In the genomic region with DNA sequence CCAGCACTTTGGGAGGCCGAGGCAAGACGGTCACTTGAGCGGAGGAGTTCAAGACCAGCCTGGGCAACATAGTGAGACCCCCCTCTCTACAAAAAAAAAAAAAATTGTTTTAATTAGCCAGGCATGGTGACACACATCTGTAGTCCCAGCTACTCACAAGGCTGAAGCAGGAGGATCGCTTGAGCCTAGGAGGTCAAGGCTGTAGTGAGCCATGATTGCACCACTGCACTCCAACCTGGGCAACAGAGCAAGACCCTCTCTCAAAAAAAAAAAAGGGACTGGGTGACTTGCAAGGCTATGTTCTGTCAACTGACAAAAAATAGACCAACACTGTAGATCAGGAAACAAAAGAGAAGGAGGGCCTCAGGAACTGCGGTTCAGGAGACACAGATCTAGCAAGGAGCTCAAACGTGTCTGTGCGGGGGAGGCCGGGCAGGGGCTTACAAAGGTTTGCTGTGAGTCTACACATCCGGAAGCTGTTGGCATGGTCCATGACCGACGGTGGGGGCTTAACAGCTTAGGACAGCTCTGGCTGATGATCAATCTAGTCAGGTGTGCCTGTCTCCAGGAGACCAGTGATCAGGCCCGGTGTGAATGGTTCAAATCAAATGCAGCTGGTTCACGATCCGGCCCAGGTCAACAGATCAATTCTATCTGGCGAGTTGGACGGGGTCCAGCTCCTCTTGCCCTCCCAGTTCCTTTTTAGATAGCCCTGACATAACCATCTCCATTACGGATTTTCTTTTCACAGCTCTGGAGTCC, we compare ENCODE assay signal across 10 cellular contexts. TPM values are rescaled to one million over a fixed set of nuclear protein-coding genes. Genes with fewer than 3 reads are reported as not detected.
DNase-seq lines count a peak whose midpoint lies in the region; ATAC-seq and TF ChIP-seq lines count a peak whose summit lies in the region.
"Had no signal": no experiment of that assay in that cellular context is flagged by ENCODE, and none has a peak within 500 bp of the region (broad histone marks: within the 10 kb centered on the region; RNA-seq: fewer than 3 reads in every experiment).

No MANE protein-coding gene starts in this region.

- H3K27ac ChIP-seq in CD4-positive, alpha-beta T cell (ENCODE audit: low read depth, low read length): no peak overlapping the region
- H3K27ac ChIP-seq in endodermal cell (ENCODE audit: low read depth, low read length): no peak overlapping the region

- in situ Hi-C loops in KBM-7 (cut with MboI; ENCODE audit: low pct_unique_long_range_greater_than_20kb, low sequenced_read_pairs): no loop called here

- H3K27ac Mint-ChIP-seq in CD4-positive, alpha-beta T cell: peak overlapping the region; percentile 40
- no peak overlapping the region for H3K27ac Mint-ChIP-seq in endodermal cell

- H3K36me3 ChIP-seq in endodermal cell (ENCODE audit: control insufficient read depth, insufficient read depth, low read length): no peaks in the 10 kb centered on the region

- peaks cover 3% of the 10 kb centered on the region for H3K9me3 ChIP-seq in CD4-positive, alpha-beta T cell (ENCODE audit: control insufficient read depth, low read length)
- H3K9me3 ChIP-seq in endodermal cell (ENCODE audit: control insufficient read depth, low read length): peaks cover 9% of the 10 kb centered on the region

- H3K4me1 ChIP-seq in endodermal cell (ENCODE audit: control insufficient read depth, insufficient read depth, low read length): no peaks in the 10 kb centered on the region

- H3K9ac ChIP-seq in endodermal cell (ENCODE audit: extremely low read depth, low read length, poor library complexity, severe bottlenecking): no peak overlapping the region

- no peaks in the 10 kb centered on the region for H3K36me3 Mint-ChIP-seq in CD4-positive, alpha-beta T cell (ENCODE audit: low read depth)
- H3K36me3 Mint-ChIP-seq in endodermal cell (ENCODE audit: low read depth): peaks cover 6% of the 10 kb centered on the region

- H3K4me1 Mint-ChIP-seq in CD4-positive, alpha-beta T cell (ENCODE audit: low read depth): peaks cover 43% of the 10 kb centered on the region
- H3K4me1 Mint-ChIP-seq in endodermal cell: no peaks in the 10 kb centered on the region

- peak; percentile 41 for ATAC-seq in CD4-positive, alpha-beta T cell (ENCODE audit: poor library complexity)
- ATAC-seq in GM19035 (IDR thresholded peaks at IDR 0.05; ENCODE audit: unreplicated experiment): peak; percentile 36

- 89% methylated on average over 12 to 17 of the region's 17 CpGs for WGBS in endodermal cell (ENCODE audit: insufficient coverage in 1 of 2, insufficient read length in 1 of 2), 2 experiments

- H3K9me3 Mint-ChIP-seq in CD4-positive, alpha-beta T cell: no peaks in the 10 kb centered on the region
- peaks cover 34% of the 10 kb centered on the region for H3K9me3 Mint-ChIP-seq in endodermal cell

- H3K4me3 Mint-ChIP-seq in CD4-positive, alpha-beta T cell: no peak overlapping the region
- H3K4me3 Mint-ChIP-seq in endodermal cell: no peak overlapping the region

- no peak for TF ChIP-seq CTCF in CD4-positive, alpha-beta T cell (IDR thresholded peaks at IDR 0.05)
- no peak for TF ChIP-seq CTCF in endodermal cell (conservative IDR thresholded peaks at IDR 0.05)

- H3K27me3 ChIP-seq in CD4-positive, alpha-beta T cell (ENCODE audit: control insufficient read depth, insufficient read depth, low read length): peaks cover 15% of the 10 kb centered on the region
- no peaks in the 10 kb centered on the region for H3K27me3 ChIP-seq in endodermal cell (ENCODE audit: control insufficient read depth, insufficient read depth, low read length, poor library complexity, severe bottlenecking)

- no peak overlapping the region for H3K4me3 ChIP-seq in endodermal cell (ENCODE audit: low read length)

- POLR2A ChIA-PET in CD4-positive, alpha-beta T cell (lab: Charles Lee): interaction anchor here (0.6 to 1.0 kb wide), 3 partner anchors 8 to 40 kb away, joined by 3 to 4 read pairs (median 3); no protein-coding TSS in a partner anchor

- CTCF ChIA-PET in CD4-positive, alpha-beta T cell (lab: Charles Lee): no interaction called here

- DNase-seq in CD4-positive, alpha-beta T cell: no peak
- DNase-seq in KBM-7 (peak; percentile 96), endodermal cell (peak; percentile 36), NCI-H1105 (lab: John Stamatoyannopoulos, UW) (no peak), NK-92 (lab: John Stamatoyannopoulos, UW; ENCODE audit: unreplicated experiment) (no peak), DMS 273 treated with DMSO at 0.1 percent for 48 hours (lab: John Stamatoyannopoulos, UW) (no peak), NCI-H345 treated with DMSO at 0.1 percent for 48 hours (lab: John Stamatoyannopoulos, UW; ENCODE audit: unreplicated experiment) (no peak)
- DNase-seq: activated CD4-positive, alpha-beta T cell treated with anti-CD3 and anti-CD28 coated beads, Interleukin-2, amount 50 U/mL, for 4 hours; AML-193 had no signal

- H3K27me3 Mint-ChIP-seq in CD4-positive, alpha-beta T cell: peaks cover 6% of the 10 kb centered on the region
- peaks cover 33% of the 10 kb centered on the region for H3K27me3 Mint-ChIP-seq in endodermal cell (ENCODE audit: insufficient read depth)

- intact Hi-C loops in CD4-positive, alpha-beta T cell (cut with DNase I, micrococcal nuclease): no loop called here

RNA-seq across cellular contexts. Expression of gene INF2, which starts 31.7 kb away (rescaled TPM):
- total RNA-seq in CD4-positive, alpha-beta T cell: 10 to 100 TPM; 74.9 to 76.9 TPM
- 100 to 1,000 TPM in 1 of 2 donors, 10 to 100 TPM in 1; 99.7 to 114 TPM for total RNA-seq in endodermal cell
- polyA plus RNA-seq in endodermal cell (2013, experiment 1 of 2): 35.2 TPM
- 35.8 TPM for polyA plus RNA-seq in endodermal cell (2013, experiment 2 of 2)

RNA-seq across cellular contexts. Expression of gene TMEM179, which starts 53.2 kb away (rescaled TPM):
- not detected for total RNA-seq in CD4-positive, alpha-beta T cell
- total RNA-seq in endodermal cell: 10 to 100 TPM in 1 of 2 donors, 1 to 10 TPM in 1; 8.2 to 15.7 TPM
- polyA plus RNA-seq in endodermal cell (2013, experiment 1 of 2): 4.0 TPM
- polyA plus RNA-seq in endodermal cell (2013, experiment 2 of 2): 4.0 TPM

Comparison
In these comparisons a context has a peak if more than half of its experiments do, and no peak if none do; other contexts are left out.
1. DNase-seq: peak in KBM-7 (single experiment) and endodermal cell (single experiment); none in CD4-positive, alpha-beta T cell (0 of 10), NCI-H1105 (single experiment), NK-92 (single experiment), DMS 273 treated with DMSO at 0.1 percent for 48 hours (single experiment) and NCI-H345 treated with DMSO at 0.1 percent for 48 hours (single experiment).
2. RNA of gene TMEM179, which starts 53.2 kb away (total RNA-seq): 8.2 to 15.7 TPM in endodermal cell; not detected in CD4-positive, alpha-beta T cell; every median in the first group is over 4 times any median in the second.